18 cellular contexts compared by ENCODE assay signal in genomic region chr20:38249536-38250310, GRCh38. TPM values are rescaled to one million over a fixed set of nuclear protein-coding genes. Genes with fewer than 3 reads are reported as not detected.
"Had no signal": no experiment of that assay in that cellular context is flagged by ENCODE, and none has a peak within 500 bp of the region (broad histone marks: within the 10 kb centered on the region; RNA-seq: fewer than 3 reads in every experiment).

No MANE protein-coding gene starts in this region.

- H3K4me3 Mint-ChIP-seq: activated CD4-positive, alpha-beta T cell treated with anti-CD3 and anti-CD28 coated beads for 36 hours; activated CD8-positive, alpha-beta T cell treated with anti-CD3 and anti-CD28 coated beads for 36 hours; activated T-cell treated with anti-CD3 and anti-CD28 coated beads, Interleukin-2, amount 50 U/mL, for 72 hours; stimulated activated memory B cell treated with anti-CD40 and anti-IgM and Interleukin-4, amounts not matched to agents 10 μg/mL and 1 μg/mL and 100 μg/mL, for 72 hours; T-cell had no signal

- H3K4me3 ChIP-seq: cardiac muscle cell, coronary artery, right atrium auricular region, smooth muscle cell had no signal

- H3K27ac Mint-ChIP-seq: activated CD4-positive, alpha-beta T cell treated with anti-CD3 and anti-CD28 coated beads for 36 hours; activated CD8-positive, alpha-beta T cell treated with anti-CD3 and anti-CD28 coated beads for 36 hours; activated T-cell treated with anti-CD3 and anti-CD28 coated beads, Interleukin-2, amount 50 U/mL, for 72 hours; stimulated activated memory B cell treated with anti-CD40 and anti-IgM and Interleukin-4, amounts not matched to agents 10 μg/mL and 1 μg/mL and 100 μg/mL, for 72 hours; T-cell had no signal

- ATAC-seq: activated CD4-positive, alpha-beta T cell treated with anti-CD3 and anti-CD28 coated beads for 36 hours; activated CD8-positive, alpha-beta T cell treated with anti-CD3 and anti-CD28 coated beads for 36 hours; activated T-cell treated with anti-CD3 and anti-CD28 coated beads, Interleukin-2, amount 50 U/mL, for 72 hours; stimulated activated memory B cell treated with anti-CD40 and anti-IgM and Interleukin-4, amounts not matched to agents 10 μg/mL and 1 μg/mL and 100 μg/mL, for 72 hours; T-cell had no signal

- H3K4me1 Mint-ChIP-seq: activated CD4-positive, alpha-beta T cell treated with anti-CD3 and anti-CD28 coated beads for 36 hours; stimulated activated memory B cell treated with anti-CD40 and anti-IgM and Interleukin-4, amounts not matched to agents 10 μg/mL and 1 μg/mL and 100 μg/mL, for 72 hours; T-cell had no signal

- H3K9me3 ChIP-seq: right atrium auricular region had no signal

- H3K27ac ChIP-seq: cardiac muscle cell, right atrium auricular region, VCaP had no signal

- H3K9me3 Mint-ChIP-seq: activated CD8-positive, alpha-beta T cell treated with anti-CD3 and anti-CD28 coated beads for 36 hours; stimulated activated memory B cell treated with anti-CD40 and anti-IgM and Interleukin-4, amounts not matched to agents 10 μg/mL and 1 μg/mL and 100 μg/mL, for 72 hours had no signal

- H3K27me3 ChIP-seq: cardiac muscle cell, right atrium auricular region had no signal

- DNase-seq: activated CD4-positive, alpha-beta T cell treated with anti-CD3 and anti-CD28 coated beads for 36 hours; activated CD8-positive, alpha-beta memory T cell treated with anti-CD3 and anti-CD28 coated beads, Interleukin-2, amount 50 U/mL, for 4 hours; activated CD8-positive, alpha-beta T cell treated with anti-CD3 and anti-CD28 coated beads for 36 hours; activated naive CD4-positive, alpha-beta T cell; activated T-cell treated with anti-CD3 and anti-CD28 coated beads, Interleukin-2, amount 50 U/mL, for 72 hours; effector CD8-positive, alpha-beta T cell; hippocampal formation; T-cell; trophoblast cell had no signal

- H3K36me3 ChIP-seq: cardiac muscle cell, right atrium auricular region had no signal

- H3K36me3 Mint-ChIP-seq: stimulated activated memory B cell treated with anti-CD40 and anti-IgM and Interleukin-4, amounts not matched to agents 10 μg/mL and 1 μg/mL and 100 μg/mL, for 72 hours; T-cell had no signal

RNA-seq across cellular contexts. Expression of gene KIAA1755, which starts 10.8 kb away (rescaled TPM):
- total RNA-seq: activated CD4-positive, alpha-beta T cell treated with anti-CD3 and anti-CD28 coated beads for 36 hours; activated CD8-positive, alpha-beta T cell treated with anti-CD3 and anti-CD28 coated beads for 36 hours; activated T-cell treated with anti-CD3 and anti-CD28 coated beads, Interleukin-2, amount 50 U/mL, for 72 hours; cardiac muscle cell; smooth muscle cell; T-cell had no signal
- polyA plus RNA-seq: cardiac muscle cell had no signal

RNA-seq across cellular contexts. Expression of gene BPI, which starts 54.2 kb away (rescaled TPM):
- total RNA-seq: activated CD4-positive, alpha-beta T cell treated with anti-CD3 and anti-CD28 coated beads for 36 hours; activated CD8-positive, alpha-beta T cell treated with anti-CD3 and anti-CD28 coated beads for 36 hours; activated T-cell treated with anti-CD3 and anti-CD28 coated beads, Interleukin-2, amount 50 U/mL, for 72 hours; astrocyte; cardiac muscle cell; kidney epithelial cell; mesenteric fat pad; right atrium auricular region; smooth muscle cell; T-cell had no signal
- polyA plus RNA-seq: cardiac muscle cell, smooth muscle cell had no signal
